1 cellular context compared by ENCODE assay signal in the genomic region with DNA sequence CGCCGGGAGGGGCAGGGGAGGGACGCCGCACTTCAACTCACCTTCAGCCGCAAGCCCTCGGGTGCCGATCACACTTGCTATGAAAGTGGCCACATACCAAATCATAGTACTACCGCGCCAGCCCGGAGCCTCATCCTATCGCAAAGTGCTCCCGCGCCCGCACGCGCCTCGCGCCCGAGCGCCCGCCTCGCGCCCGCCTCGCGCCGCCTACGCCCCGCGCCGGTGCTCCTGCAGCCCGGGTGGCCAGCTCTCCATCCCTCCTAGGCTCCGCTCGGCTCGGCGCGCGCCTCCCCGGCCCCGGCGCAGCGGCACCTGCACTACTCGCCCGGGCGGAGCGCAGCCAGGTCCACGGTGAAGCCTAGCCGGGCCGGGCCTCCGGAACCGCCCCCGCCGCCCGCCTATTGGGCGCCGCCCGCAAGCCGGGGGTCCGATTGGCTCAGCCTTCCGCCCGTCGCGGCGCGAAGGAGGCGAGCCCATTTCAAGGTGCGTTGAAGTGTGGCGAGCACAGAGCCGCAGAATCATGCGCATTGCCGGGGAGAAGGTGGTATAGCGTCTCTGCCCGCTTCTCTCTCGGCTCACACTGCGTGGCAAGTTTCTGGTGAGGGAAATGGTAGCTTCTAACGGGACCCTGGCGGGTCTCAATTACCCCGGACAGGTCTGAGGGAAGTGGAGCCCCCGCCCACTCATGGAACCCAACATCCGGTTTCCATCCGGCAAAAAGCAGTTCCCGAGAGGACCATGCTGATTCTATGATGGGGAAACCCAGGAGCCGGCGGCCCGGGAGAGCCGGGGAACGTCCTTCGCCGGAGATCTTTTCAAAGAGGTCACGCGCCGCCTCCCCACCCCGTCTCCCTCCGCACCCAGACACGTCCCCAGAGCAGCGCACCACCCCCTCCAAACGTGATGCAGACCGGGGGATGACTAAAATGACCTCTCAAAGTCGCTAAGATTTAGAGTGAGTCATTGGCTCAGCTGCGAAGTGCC.
TF ChIP-seq lines count a peak whose summit lies in the region.

A gene with protein sequence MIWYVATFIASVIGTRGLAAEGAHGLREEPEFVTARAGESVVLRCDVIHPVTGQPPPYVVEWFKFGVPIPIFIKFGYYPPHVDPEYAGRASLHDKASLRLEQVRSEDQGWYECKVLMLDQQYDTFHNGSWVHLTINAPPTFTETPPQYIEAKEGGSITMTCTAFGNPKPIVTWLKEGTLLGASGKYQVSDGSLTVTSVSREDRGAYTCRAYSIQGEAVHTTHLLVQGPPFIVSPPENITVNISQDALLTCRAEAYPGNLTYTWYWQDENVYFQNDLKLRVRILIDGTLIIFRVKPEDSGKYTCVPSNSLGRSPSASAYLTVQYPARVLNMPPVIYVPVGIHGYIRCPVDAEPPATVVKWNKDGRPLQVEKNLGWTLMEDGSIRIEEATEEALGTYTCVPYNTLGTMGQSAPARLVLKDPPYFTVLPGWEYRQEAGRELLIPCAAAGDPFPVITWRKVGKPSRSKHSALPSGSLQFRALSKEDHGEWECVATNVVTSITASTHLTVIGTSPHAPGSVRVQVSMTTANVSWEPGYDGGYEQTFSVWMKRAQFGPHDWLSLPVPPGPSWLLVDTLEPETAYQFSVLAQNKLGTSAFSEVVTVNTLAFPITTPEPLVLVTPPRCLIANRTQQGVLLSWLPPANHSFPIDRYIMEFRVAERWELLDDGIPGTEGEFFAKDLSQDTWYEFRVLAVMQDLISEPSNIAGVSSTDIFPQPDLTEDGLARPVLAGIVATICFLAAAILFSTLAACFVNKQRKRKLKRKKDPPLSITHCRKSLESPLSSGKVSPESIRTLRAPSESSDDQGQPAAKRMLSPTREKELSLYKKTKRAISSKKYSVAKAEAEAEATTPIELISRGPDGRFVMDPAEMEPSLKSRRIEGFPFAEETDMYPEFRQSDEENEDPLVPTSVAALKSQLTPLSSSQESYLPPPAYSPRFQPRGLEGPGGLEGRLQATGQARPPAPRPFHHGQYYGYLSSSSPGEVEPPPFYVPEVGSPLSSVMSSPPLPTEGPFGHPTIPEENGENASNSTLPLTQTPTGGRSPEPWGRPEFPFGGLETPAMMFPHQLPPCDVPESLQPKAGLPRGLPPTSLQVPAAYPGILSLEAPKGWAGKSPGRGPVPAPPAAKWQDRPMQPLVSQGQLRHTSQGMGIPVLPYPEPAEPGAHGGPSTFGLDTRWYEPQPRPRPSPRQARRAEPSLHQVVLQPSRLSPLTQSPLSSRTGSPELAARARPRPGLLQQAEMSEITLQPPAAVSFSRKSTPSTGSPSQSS (N-terminal part only) (minus strand): TSS at position 319 of the 984 bp plus-strand sequence. CDS start 214 bp downstream, at position 105.

TF ChIP-seq in WTC11, 78 proteins besides CTCF, POLR2A, EP300 and RAD21 (continued from another document):
- TF ChIP-seq, protein P1, sequence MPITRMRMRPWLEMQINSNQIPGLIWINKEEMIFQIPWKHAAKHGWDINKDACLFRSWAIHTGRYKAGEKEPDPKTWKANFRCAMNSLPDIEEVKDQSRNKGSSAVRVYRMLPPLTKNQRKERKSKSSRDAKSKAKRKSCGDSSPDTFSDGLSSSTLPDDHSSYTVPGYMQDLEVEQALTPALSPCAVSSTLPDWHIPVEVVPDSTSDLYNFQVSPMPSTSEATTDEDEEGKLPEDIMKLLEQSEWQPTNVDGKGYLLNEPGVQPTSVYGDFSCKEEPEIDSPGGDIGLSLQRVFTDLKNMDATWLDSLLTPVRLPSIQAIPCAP (CRISPR knock-in tag; IDR thresholded peaks at IDR 0.05), result peak; percentile 3; the same call in 1 of the 2 replicates
- TF ChIP-seq SMAD3 (CRISPR knock-in tag; IDR thresholded peaks at IDR 0.05; ENCODE audit: borderline replicate concordance) (no peak), JAZF1 (CRISPR knock-in tag; IDR thresholded peaks at IDR 0.05) (no peak), IRF2 (CRISPR knock-in tag; IDR thresholded peaks at IDR 0.05; ENCODE audit: borderline replicate concordance, low read depth) (no peak), TCF7 (CRISPR knock-in tag; IDR thresholded peaks at IDR 0.05; ENCODE audit: low read depth) (no peak), GRHL2 (CRISPR knock-in tag; IDR thresholded peaks at IDR 0.05; ENCODE audit: insufficient replicate concordance, severe bottlenecking) (no peak), ETV6 (CRISPR knock-in tag; IDR thresholded peaks at IDR 0.05) (no peak; the same call in 1 of the 2 replicates), JUN (CRISPR knock-in tag; IDR thresholded peaks at IDR 0.05) (no peak), TP53 (CRISPR knock-in tag; IDR thresholded peaks at IDR 0.05) (0 out of 2 replicates have a peak, but pooled peaks have one; percentile 26), NR2C2 (CRISPR knock-in tag; IDR thresholded peaks at IDR 0.05) (no peak), SOX15 (CRISPR knock-in tag; IDR thresholded peaks at IDR 0.05) (no peak), EMX1 (CRISPR knock-in tag; IDR thresholded peaks at IDR 0.05) (no peak), NR3C1 (CRISPR knock-in tag; conservative IDR thresholded peaks at IDR 0.05; ENCODE audit: low read depth) (no peak), NFYB (CRISPR knock-in tag; conservative IDR thresholded peaks at IDR 0.05; ENCODE audit: low read depth) (peak; percentile 98), CREM (CRISPR knock-in tag; IDR thresholded peaks at IDR 0.05) (peak; percentile 42; the same call in 1 of the 2 replicates), FOXP1 (CRISPR knock-in tag; IDR thresholded peaks at IDR 0.05; ENCODE audit: borderline replicate concordance) (no peak)
- TF ChIP-seq, protein P2, sequence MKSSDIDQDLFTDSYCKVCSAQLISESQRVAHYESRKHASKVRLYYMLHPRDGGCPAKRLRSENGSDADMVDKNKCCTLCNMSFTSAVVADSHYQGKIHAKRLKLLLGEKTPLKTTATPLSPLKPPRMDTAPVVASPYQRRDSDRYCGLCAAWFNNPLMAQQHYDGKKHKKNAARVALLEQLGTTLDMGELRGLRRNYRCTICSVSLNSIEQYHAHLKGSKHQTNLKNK (CRISPR knock-in tag; IDR thresholded peaks at IDR 0.05), result no peak
- TF ChIP-seq, protein P3, sequence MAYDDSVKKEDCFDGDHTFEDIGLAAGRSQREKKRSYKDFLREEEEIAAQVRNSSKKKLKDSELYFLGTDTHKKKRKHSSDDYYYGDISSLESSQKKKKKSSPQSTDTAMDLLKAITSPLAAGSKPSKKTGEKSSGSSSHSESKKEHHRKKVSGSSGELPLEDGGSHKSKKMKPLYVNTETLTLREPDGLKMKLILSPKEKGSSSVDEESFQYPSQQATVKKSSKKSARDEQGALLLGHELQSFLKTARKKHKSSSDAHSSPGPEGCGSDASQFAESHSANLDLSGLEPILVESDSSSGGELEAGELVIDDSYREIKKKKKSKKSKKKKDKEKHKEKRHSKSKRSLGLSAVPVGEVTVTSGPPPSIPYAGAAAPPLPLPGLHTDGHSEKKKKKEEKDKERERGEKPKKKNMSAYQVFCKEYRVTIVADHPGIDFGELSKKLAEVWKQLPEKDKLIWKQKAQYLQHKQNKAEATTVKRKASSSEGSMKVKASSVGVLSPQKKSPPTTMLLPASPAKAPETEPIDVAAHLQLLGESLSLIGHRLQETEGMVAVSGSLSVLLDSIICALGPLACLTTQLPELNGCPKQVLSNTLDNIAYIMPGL (CRISPR knock-in tag; IDR thresholded peaks at IDR 0.05), result no peak
- TF ChIP-seq, protein P4, sequence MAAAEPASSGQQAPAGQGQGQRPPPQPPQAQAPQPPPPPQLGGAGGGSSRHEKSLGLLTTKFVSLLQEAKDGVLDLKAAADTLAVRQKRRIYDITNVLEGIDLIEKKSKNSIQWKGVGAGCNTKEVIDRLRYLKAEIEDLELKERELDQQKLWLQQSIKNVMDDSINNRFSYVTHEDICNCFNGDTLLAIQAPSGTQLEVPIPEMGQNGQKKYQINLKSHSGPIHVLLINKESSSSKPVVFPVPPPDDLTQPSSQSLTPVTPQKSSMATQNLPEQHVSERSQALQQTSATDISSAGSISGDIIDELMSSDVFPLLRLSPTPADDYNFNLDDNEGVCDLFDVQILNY (CRISPR knock-in tag; IDR thresholded peaks at IDR 0.05), result 0 out of 2 replicates have a peak, but pooled peaks have one; percentile 53
- TF ChIP-seq, protein P5, sequence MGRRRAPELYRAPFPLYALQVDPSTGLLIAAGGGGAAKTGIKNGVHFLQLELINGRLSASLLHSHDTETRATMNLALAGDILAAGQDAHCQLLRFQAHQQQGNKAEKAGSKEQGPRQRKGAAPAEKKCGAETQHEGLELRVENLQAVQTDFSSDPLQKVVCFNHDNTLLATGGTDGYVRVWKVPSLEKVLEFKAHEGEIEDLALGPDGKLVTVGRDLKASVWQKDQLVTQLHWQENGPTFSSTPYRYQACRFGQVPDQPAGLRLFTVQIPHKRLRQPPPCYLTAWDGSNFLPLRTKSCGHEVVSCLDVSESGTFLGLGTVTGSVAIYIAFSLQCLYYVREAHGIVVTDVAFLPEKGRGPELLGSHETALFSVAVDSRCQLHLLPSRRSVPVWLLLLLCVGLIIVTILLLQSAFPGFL (CRISPR knock-in tag; IDR thresholded peaks at IDR 0.05; ENCODE audit: borderline replicate concordance), result no peak
- TF ChIP-seq, protein P6, sequence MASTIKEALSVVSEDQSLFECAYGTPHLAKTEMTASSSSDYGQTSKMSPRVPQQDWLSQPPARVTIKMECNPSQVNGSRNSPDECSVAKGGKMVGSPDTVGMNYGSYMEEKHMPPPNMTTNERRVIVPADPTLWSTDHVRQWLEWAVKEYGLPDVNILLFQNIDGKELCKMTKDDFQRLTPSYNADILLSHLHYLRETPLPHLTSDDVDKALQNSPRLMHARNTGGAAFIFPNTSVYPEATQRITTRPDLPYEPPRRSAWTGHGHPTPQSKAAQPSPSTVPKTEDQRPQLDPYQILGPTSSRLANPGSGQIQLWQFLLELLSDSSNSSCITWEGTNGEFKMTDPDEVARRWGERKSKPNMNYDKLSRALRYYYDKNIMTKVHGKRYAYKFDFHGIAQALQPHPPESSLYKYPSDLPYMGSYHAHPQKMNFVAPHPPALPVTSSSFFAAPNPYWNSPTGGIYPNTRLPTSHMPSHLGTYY (CRISPR knock-in tag; IDR thresholded peaks at IDR 0.05), result no peak
- TF ChIP-seq, protein P7, sequence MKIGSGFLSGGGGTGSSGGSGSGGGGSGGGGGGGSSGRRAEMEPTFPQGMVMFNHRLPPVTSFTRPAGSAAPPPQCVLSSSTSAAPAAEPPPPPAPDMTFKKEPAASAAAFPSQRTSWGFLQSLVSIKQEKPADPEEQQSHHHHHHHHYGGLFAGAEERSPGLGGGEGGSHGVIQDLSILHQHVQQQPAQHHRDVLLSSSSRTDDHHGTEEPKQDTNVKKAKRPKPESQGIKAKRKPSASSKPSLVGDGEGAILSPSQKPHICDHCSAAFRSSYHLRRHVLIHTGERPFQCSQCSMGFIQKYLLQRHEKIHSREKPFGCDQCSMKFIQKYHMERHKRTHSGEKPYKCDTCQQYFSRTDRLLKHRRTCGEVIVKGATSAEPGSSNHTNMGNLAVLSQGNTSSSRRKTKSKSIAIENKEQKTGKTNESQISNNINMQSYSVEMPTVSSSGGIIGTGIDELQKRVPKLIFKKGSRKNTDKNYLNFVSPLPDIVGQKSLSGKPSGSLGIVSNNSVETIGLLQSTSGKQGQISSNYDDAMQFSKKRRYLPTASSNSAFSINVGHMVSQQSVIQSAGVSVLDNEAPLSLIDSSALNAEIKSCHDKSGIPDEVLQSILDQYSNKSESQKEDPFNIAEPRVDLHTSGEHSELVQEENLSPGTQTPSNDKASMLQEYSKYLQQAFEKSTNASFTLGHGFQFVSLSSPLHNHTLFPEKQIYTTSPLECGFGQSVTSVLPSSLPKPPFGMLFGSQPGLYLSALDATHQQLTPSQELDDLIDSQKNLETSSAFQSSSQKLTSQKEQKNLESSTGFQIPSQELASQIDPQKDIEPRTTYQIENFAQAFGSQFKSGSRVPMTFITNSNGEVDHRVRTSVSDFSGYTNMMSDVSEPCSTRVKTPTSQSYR (CRISPR knock-in tag; IDR thresholded peaks at IDR 0.05), result no peak
- TF ChIP-seq, protein P8, sequence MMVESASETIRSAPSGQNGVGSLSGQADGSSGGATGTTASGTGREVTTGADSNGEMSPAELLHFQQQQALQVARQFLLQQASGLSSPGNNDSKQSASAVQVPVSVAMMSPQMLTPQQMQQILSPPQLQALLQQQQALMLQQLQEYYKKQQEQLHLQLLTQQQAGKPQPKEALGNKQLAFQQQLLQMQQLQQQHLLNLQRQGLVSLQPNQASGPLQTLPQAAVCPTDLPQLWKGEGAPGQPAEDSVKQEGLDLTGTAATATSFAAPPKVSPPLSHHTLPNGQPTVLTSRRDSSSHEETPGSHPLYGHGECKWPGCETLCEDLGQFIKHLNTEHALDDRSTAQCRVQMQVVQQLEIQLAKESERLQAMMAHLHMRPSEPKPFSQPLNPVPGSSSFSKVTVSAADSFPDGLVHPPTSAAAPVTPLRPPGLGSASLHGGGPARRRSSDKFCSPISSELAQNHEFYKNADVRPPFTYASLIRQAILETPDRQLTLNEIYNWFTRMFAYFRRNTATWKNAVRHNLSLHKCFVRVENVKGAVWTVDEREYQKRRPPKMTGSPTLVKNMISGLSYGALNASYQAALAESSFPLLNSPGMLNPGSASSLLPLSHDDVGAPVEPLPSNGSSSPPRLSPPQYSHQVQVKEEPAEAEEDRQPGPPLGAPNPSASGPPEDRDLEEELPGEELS (CRISPR knock-in tag; IDR thresholded peaks at IDR 0.05), result no peak
